ENCODE assay signal across 10 cellular contexts in the genomic region with DNA sequence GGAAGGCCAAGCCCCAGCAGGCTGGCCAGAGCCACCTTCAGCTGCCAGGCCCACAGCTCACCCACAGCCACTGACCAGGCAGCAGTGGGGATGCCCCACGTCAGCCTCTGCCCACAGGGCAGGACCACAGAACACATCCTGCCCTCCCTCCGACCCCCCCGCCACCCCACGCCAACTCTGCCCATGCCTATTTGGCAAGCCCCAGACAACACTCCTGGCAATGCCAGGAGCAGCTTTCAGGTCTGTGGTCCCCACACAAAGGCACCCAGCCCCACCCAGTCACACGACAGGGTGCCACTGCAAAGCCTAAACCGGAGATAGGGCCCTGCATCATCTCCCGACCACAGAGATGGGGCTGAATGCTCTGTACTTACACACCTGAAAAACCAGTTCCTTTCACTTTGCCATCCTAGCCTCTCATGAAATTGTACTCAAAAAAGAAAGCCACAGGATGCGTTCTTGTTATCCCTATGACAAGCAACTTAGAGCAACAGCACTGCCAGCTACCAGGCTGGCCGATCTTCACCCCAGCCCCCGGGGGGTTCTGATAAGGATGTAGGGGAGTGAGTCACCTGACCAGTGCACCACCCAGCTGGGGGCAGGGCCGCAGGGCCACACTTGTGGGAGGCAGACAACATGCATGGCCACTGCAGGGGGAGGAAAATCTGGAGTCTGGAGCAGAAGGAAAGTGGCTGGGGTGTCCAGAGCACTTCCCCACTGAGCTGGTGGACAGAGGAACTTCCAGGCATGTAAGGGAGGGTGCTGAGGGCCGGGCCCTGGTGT. TPM values are rescaled to one million over a fixed set of nuclear protein-coding genes. Genes with fewer than 3 reads are reported as not detected.
DNase-seq lines count a peak whose midpoint lies in the region; ATAC-seq and TF ChIP-seq lines count a peak whose summit lies in the region.
"Had no signal": no experiment of that assay in that cellular context is flagged by ENCODE, and none has a peak within 500 bp of the region (broad histone marks: within the 10 kb centered on the region; RNA-seq: fewer than 3 reads in every experiment).

No MANE protein-coding gene starts in this region.

- peak; percentile 16 to 80 (median 71) for DNase-seq in CD8-positive, alpha-beta memory T cell
- peak in 70 of 76 experiments; percentile 18 to 88 (median 64) for DNase-seq in HUDEP-2 (lab: John Stamatoyannopoulos, UW; ENCODE audit: unreplicated experiment in 76 of 76)
- no peak for DNase-seq in WTC11 (ENCODE audit: low spot score)
- peak; percentile 54 for DNase-seq in fibroblast of the aortic adventitia (ENCODE audit: low read depth)
- DNase-seq in Calu3, result no peak
- DNase-seq: foreskin melanocyte had no signal

- peaks cover 0 to 22% (median 5%) of the 10 kb centered on the region in 3 donors for H3K36me3 Mint-ChIP-seq in CD8-positive, alpha-beta memory T cell
- H3K36me3 Mint-ChIP-seq in WTC11 (peaks cover 8% of the 10 kb centered on the region), Calu3 (ENCODE audit: insufficient read depth, unreplicated experiment) (peaks cover 11% of the 10 kb centered on the region)

- peak overlapping the region; percentile 75 to 97 (median 96) for H3K27ac Mint-ChIP-seq in CD8-positive, alpha-beta memory T cell
- peak overlapping the region; percentile 87 for H3K27ac Mint-ChIP-seq in WTC11
- H3K27ac Mint-ChIP-seq in Calu3 (ENCODE audit: unreplicated experiment), result no peak overlapping the region

- ATAC-seq in WTC11 (no peak), GM18519 (IDR thresholded peaks at IDR 0.05; ENCODE audit: low FRiP score, unreplicated experiment) (no peak), GM21447 (IDR thresholded peaks at IDR 0.05; ENCODE audit: unreplicated experiment) (no peak), HG02840 (IDR thresholded peaks at IDR 0.05; ENCODE audit: low FRiP score, unreplicated experiment) (no peak)

- no peaks in the 10 kb centered on the region for H3K27me3 Mint-ChIP-seq in CD8-positive, alpha-beta memory T cell
- H3K27me3 Mint-ChIP-seq in WTC11 (ENCODE audit: low read depth) (no peaks in the 10 kb centered on the region), Calu3 (ENCODE audit: unreplicated experiment) (peaks cover 8% of the 10 kb centered on the region)

- intact Hi-C loops in Calu3 (cut with micrococcal nuclease; ENCODE audit: unreplicated experiment), result no loop called here

- no peak for TF ChIP-seq CTCF in WTC11 (IDR thresholded peaks at IDR 0.05)
- no peak for TF ChIP-seq CTCF in fibroblast of the aortic adventitia (IDR thresholded peaks at IDR 0.05; ENCODE audit: insufficient read depth, low read length)
- TF ChIP-seq CTCF in Calu3 (IDR thresholded peaks at IDR 0.05; ENCODE audit: unreplicated experiment), result no peak

- H3K36me3 ChIP-seq in CD8-positive, alpha-beta memory T cell (ENCODE audit: insufficient read depth, low read length), result no peaks in the 10 kb centered on the region

- BruUV-seq in Calu3 (replicated peaks; lab: Mats Ljungman, UMichigan), result no TSS peak

- no peaks in the 10 kb centered on the region for H3K9me3 ChIP-seq in CD8-positive, alpha-beta memory T cell (ENCODE audit: low read length)
- H3K9me3 ChIP-seq: thoracic aorta had no signal

- CTCF ChIA-PET in CD8-positive, alpha-beta memory T cell (lab: Charles Lee), result interaction anchor here (1.0 to 2.9 kb wide), 2 partner anchors 28 to 255 kb away, joined by 3 to 11 read pairs; no protein-coding TSS in a partner anchor
- CTCF ChIA-PET in WTC11 (lab: Charles Lee), result interaction anchor here (0.6 to 1.6 kb wide), 4 partner anchors 21 to 278 kb away, joined by 3 to 8 read pairs (median 3); no protein-coding TSS in a partner anchor
- CTCF ChIA-PET in Calu3 (lab: Charles Lee), result interaction anchor here (0.6 kb wide), 1 partner anchor 144 kb away, joined by 3 read pairs; no protein-coding TSS in a partner anchor

- H3K4me3 ChIP-seq in CD8-positive, alpha-beta memory T cell (ENCODE audit: low read length), result no peak overlapping the region
- H3K4me3 ChIP-seq in fibroblast of the aortic adventitia (ENCODE audit: low read depth, low read length), result no peak overlapping the region
- H3K4me3 ChIP-seq: thoracic aorta had no signal

- H3K9me3 Mint-ChIP-seq in CD8-positive, alpha-beta memory T cell, result no peaks in the 10 kb centered on the region
- no peaks in the 10 kb centered on the region for H3K9me3 Mint-ChIP-seq in WTC11
- no peaks in the 10 kb centered on the region for H3K9me3 Mint-ChIP-seq in Calu3 (ENCODE audit: low read depth, unreplicated experiment)

- H3K27ac ChIP-seq in CD8-positive, alpha-beta memory T cell (ENCODE audit: low read depth, low read length), result no peak overlapping the region
- H3K27ac ChIP-seq: thoracic aorta had no signal

- H3K4me1 ChIP-seq in CD8-positive, alpha-beta memory T cell (ENCODE audit: insufficient read depth, low read length), result peaks cover 20% of the 10 kb centered on the region

- H3K4me3 Mint-ChIP-seq in CD8-positive, alpha-beta memory T cell, result peak overlapping the region in 6 of 7 donors; percentile 64 to 81 (median 73)
- H3K4me3 Mint-ChIP-seq in WTC11 (no peak overlapping the region), Calu3 (ENCODE audit: low read depth, unreplicated experiment) (no peak overlapping the region)

- POLR2A ChIA-PET in CD8-positive, alpha-beta memory T cell (lab: Charles Lee), result no interaction called here
- POLR2A ChIA-PET in WTC11 (lab: Charles Lee), result no interaction called here

- H3K4me1 Mint-ChIP-seq in CD8-positive, alpha-beta memory T cell, result peaks cover 11 to 22% (median 16%) of the 10 kb centered on the region in 3 donors
- H3K4me1 Mint-ChIP-seq in WTC11 (peaks cover 52% of the 10 kb centered on the region), Calu3 (ENCODE audit: low read depth, unreplicated experiment) (peaks cover 20% of the 10 kb centered on the region)

- no peaks in the 10 kb centered on the region for H3K27me3 ChIP-seq in CD8-positive, alpha-beta memory T cell (ENCODE audit: insufficient read depth, low read length, poor library complexity, severe bottlenecking)

TF ChIP-seq in WTC11, 78 proteins besides CTCF, POLR2A, EP300 and RAD21 (continues in another document):
- no peak for TF ChIP-seq GABPB1 (CRISPR knock-in tag; IDR thresholded peaks at IDR 0.05)
- 0 out of 2 replicates have a peak, but pooled peaks have one; percentile 20 for TF ChIP-seq CREB1 (CRISPR knock-in tag; IDR thresholded peaks at IDR 0.05)
- no peak for TF ChIP-seq JUN (CRISPR knock-in tag; IDR thresholded peaks at IDR 0.05)
- TF ChIP-seq, protein P1, sequence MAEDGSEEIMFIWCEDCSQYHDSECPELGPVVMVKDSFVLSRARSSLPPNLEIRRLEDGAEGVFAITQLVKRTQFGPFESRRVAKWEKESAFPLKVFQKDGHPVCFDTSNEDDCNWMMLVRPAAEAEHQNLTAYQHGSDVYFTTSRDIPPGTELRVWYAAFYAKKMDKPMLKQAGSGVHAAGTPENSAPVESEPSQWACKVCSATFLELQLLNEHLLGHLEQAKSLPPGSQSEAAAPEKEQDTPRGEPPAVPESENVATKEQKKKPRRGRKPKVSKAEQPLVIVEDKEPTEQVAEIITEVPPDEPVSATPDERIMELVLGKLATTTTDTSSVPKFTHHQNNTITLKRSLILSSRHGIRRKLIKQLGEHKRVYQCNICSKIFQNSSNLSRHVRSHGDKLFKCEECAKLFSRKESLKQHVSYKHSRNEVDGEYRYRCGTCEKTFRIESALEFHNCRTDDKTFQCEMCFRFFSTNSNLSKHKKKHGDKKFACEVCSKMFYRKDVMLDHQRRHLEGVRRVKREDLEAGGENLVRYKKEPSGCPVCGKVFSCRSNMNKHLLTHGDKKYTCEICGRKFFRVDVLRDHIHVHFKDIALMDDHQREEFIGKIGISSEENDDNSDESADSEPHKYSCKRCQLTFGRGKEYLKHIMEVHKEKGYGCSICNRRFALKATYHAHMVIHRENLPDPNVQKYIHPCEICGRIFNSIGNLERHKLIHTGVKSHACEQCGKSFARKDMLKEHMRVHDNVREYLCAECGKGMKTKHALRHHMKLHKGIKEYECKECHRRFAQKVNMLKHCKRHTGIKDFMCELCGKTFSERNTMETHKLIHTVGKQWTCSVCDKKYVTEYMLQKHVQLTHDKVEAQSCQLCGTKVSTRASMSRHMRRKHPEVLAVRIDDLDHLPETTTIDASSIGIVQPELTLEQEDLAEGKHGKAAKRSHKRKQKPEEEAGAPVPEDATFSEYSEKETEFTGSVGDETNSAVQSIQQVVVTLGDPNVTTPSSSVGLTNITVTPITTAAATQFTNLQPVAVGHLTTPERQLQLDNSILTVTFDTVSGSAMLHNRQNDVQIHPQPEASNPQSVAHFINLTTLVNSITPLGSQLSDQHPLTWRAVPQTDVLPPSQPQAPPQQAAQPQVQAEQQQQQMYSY (CRISPR knock-in tag; IDR thresholded peaks at IDR 0.05), result peak; percentile 75
- TF ChIP-seq, protein P2, sequence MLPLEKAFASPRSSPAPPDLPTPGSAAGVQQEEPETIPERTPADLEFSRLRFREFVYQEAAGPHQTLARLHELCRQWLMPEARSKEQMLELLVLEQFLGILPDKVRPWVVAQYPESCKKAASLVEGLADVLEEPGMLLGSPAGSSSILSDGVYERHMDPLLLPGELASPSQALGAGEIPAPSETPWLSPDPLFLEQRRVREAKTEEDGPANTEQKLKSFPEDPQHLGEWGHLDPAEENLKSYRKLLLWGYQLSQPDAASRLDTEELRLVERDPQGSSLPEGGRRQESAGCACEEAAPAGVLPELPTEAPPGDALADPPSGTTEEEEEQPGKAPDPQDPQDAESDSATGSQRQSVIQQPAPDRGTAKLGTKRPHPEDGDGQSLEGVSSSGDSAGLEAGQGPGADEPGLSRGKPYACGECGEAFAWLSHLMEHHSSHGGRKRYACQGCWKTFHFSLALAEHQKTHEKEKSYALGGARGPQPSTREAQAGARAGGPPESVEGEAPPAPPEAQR (CRISPR knock-in tag; IDR thresholded peaks at IDR 0.05), result no peak

RNA-seq across cellular contexts. Expression of a gene that starts 36.2 kb away (rescaled TPM):
- 100 to 1,000 TPM; 112 to 116 TPM for total RNA-seq in CD8-positive, alpha-beta memory T cell
- polyA plus RNA-seq in CD8-positive, alpha-beta memory T cell, result 60.1 TPM
- total RNA-seq in WTC11 (2021) (109 to 117 TPM (median 113 TPM) in 3 replicates), fibroblast of the aortic adventitia (ENCODE audit: low replicate concordance) (64.2 and 96.3 TPM in 2 replicates), Calu3 (2022) (61.7 and 70.8 TPM in 2 replicates)

RNA-seq across cellular contexts. Expression of a gene that starts 52.4 kb away (rescaled TPM):
- total RNA-seq in CD8-positive, alpha-beta memory T cell, result 10 to 100 TPM; 81.7 to 85.3 TPM
- 88.1 TPM for polyA plus RNA-seq in CD8-positive, alpha-beta memory T cell
- total RNA-seq in WTC11 (2021), result 81.7 to 86.3 TPM (median 85.4 TPM) in 3 replicates
- total RNA-seq in fibroblast of the aortic adventitia (ENCODE audit: low replicate concordance), result 43.2 and 130 TPM in 2 replicates
- total RNA-seq in Calu3 (2022), result 56.7 and 58.1 TPM in 2 replicates

RNA-seq across cellular contexts. Expression of a gene that starts 54.0 kb away (rescaled TPM):
- total RNA-seq in CD8-positive, alpha-beta memory T cell, result not detected
- 0.05 TPM for polyA plus RNA-seq in CD8-positive, alpha-beta memory T cell
- total RNA-seq in WTC11 (2021) (2.1 to 2.9 TPM (median 2.7 TPM) in 3 replicates), fibroblast of the aortic adventitia (ENCODE audit: low replicate concordance) (0.08 TPM in 1 of 2 replicates, not detected in the other), Calu3 (2022) (not detected in 2 replicates)
- total RNA-seq: thoracic aorta had no signal

Comparison
In these comparisons a context has a peak if more than half of its experiments do, and no peak if none do; other contexts are left out.
1. DNase-seq: peak in CD8-positive, alpha-beta memory T cell (5 of 5), HUDEP-2 (70 of 76) and fibroblast of the aortic adventitia (single experiment); none in WTC11 (single experiment) and Calu3 (single experiment).
2. H3K4me3 Mint-ChIP-seq: peak in CD8-positive, alpha-beta memory T cell (6 of 7); none in WTC11 (single experiment) and Calu3 (single experiment).